In genomic region chr5:6404129-6404528, GRCh38 we compare ENCODE assay signal across 16 cellular contexts. TPM values are rescaled to one million over a fixed set of nuclear protein-coding genes. Genes with fewer than 3 reads are reported as not detected.
DNase-seq lines count a peak whose midpoint lies in the region; ATAC-seq and TF ChIP-seq lines count a peak whose summit lies in the region.
"Had no signal": no experiment of that assay in that cellular context is flagged by ENCODE, and none has a peak within 500 bp of the region (broad histone marks: within the 10 kb centered on the region; RNA-seq: fewer than 3 reads in every experiment).

No MANE protein-coding gene starts in this region.

- no peak overlapping the region for H3K9ac ChIP-seq in GM23248
- no peak overlapping the region for H3K9ac ChIP-seq in KMS-11

- no peaks in the 10 kb centered on the region; the same call in 1 of the 2 replicates for H3F3A ChIP-seq in GM23248 (ENCODE audit: insufficient read depth)

- H3K4me1 ChIP-seq in GM23248 (ENCODE audit: insufficient read depth) (no peaks in the 10 kb centered on the region), KMS-11 (ENCODE audit: low read depth, poor library complexity, severe bottlenecking) (peaks cover 85% of the 10 kb centered on the region), prostate gland (replicated peaks) (no peaks in the 10 kb centered on the region)
- H3K4me1 ChIP-seq: adrenal gland, spleen had no signal

- DNase-seq in GM12865 (ENCODE audit: low read depth) = peak; percentile 31
- DNase-seq in GM23248 = peak; percentile 63
- no peak for DNase-seq in memory B cell (ENCODE audit: low spot score in 2 of 2)
- DNase-seq in activated CD4-positive, alpha-beta T cell treated with anti-CD3 and anti-CD28 coated beads for 36 hours = no peak
- no peak for DNase-seq in stimulated activated CD4-positive, alpha-beta T cell treated with anti-CD3 and anti-CD28 coated beads, Interleukin-4, amount 100 ng/mL, for 1 hour
- DNase-seq in prostate gland (ENCODE audit: low spot score) = no peak
- DNase-seq in erythroblast (lab: John Stamatoyannopoulos, UW) = no peak
- DNase-seq: activated T-cell treated with anti-CD3 and anti-CD28 coated beads, Interleukin-2, amount 50 U/mL, for 24 hours; adrenal gland; GF-D8; NCI-H2081; spleen had no signal

- H2AFZ ChIP-seq in GM23248 = no peak overlapping the region
- H2AFZ ChIP-seq in KMS-11 (ENCODE audit: low read depth) = no peak overlapping the region

- TF ChIP-seq CTCF in GM12865 (IDR thresholded peaks at IDR 0.05; ENCODE audit: insufficient read depth, low read depth, low read length, missing control alignments) = no peak
- TF ChIP-seq CTCF in KMS-11 (conservative IDR thresholded peaks at IDR 0.05; ENCODE audit: low read depth, low read length) = no peak
- no peak for TF ChIP-seq CTCF in prostate gland (IDR thresholded peaks at IDR 0.05)

- H3K9me3 ChIP-seq in GM23248 (ENCODE audit: low read depth) = no peaks in the 10 kb centered on the region
- H3K9me3 ChIP-seq in prostate gland = no peaks in the 10 kb centered on the region
- H3K9me3 ChIP-seq: adrenal gland, spleen had no signal

- peaks cover 2% of the 10 kb centered on the region for H3K36me3 Mint-ChIP-seq in memory B cell
- H3K36me3 Mint-ChIP-seq in activated CD4-positive, alpha-beta T cell treated with anti-CD3 and anti-CD28 coated beads for 36 hours (ENCODE audit: low read depth) = no peaks in the 10 kb centered on the region

- H3K27me3 ChIP-seq in GM23248 (replicated peaks; ENCODE audit: insufficient read depth) (peaks cover 20% of the 10 kb centered on the region), KMS-11 (ENCODE audit: insufficient read depth, low read depth) (no peaks in the 10 kb centered on the region), prostate gland (replicated peaks; ENCODE audit: insufficient read depth) (no peaks in the 10 kb centered on the region)
- H3K27me3 ChIP-seq: adrenal gland had no signal

- intact Hi-C loops in activated CD4-positive, alpha-beta T cell treated with anti-CD3 and anti-CD28 coated beads for 36 hours (cut with DNase I, micrococcal nuclease) = no loop called here
- intact Hi-C loops in prostate gland (cut with DNase I) = no loop called here

- H3K36me3 ChIP-seq in GM23248 (ENCODE audit: low read depth) = no peaks in the 10 kb centered on the region
- H3K36me3 ChIP-seq in KMS-11 (ENCODE audit: insufficient read depth) = no peaks in the 10 kb centered on the region
- no peaks in the 10 kb centered on the region for H3K36me3 ChIP-seq in prostate gland
- H3K36me3 ChIP-seq: adrenal gland, spleen had no signal

- no peaks in the 10 kb centered on the region for H3K9me2 ChIP-seq in GM23248 (ENCODE audit: insufficient read depth)

- no peak overlapping the region for H3K4me2 ChIP-seq in GM23248 (ENCODE audit: unreplicated experiment)
- H3K4me2 ChIP-seq in KMS-11 = peak overlapping the region; percentile 81

- no peak overlapping the region for H3K27ac Mint-ChIP-seq in memory B cell
- H3K27ac Mint-ChIP-seq in activated CD4-positive, alpha-beta T cell treated with anti-CD3 and anti-CD28 coated beads for 36 hours = no peak overlapping the region
- H3K27ac Mint-ChIP-seq: activated T-cell treated with anti-CD3 and anti-CD28 coated beads, Interleukin-2, amount 50 U/mL, for 24 hours; dendritic cell treated with granulocyte-macrophage colony-stimulating factor and Interleukin-4, amounts not matched to agents 40 ng/mL and 50 ng/mL, for 4 days had no signal

- H4K20me1 ChIP-seq in GM23248 (ENCODE audit: insufficient read depth) (no peaks in the 10 kb centered on the region), KMS-11 (ENCODE audit: insufficient read depth) (no peaks in the 10 kb centered on the region)

- POLR2A ChIA-PET in activated CD4-positive, alpha-beta T cell treated with anti-CD3 and anti-CD28 coated beads for 36 hours (lab: Charles Lee) = no interaction called here

- no peaks in the 10 kb centered on the region for H3K4me1 Mint-ChIP-seq in memory B cell
- H3K4me1 Mint-ChIP-seq in activated CD4-positive, alpha-beta T cell treated with anti-CD3 and anti-CD28 coated beads for 36 hours = peaks cover 7% of the 10 kb centered on the region

- CTCF ChIA-PET in activated CD4-positive, alpha-beta T cell treated with anti-CD3 and anti-CD28 coated beads for 36 hours (lab: Charles Lee) = interaction anchor here (0.5 to 0.7 kb wide), 2 partner anchors 971 to 980 kb away, joined by 3 read pairs; no protein-coding TSS in a partner anchor

- in situ Hi-C loops in GM23248 (cut with MboI) = no loop called here

- peak; percentile 69 for ATAC-seq in memory B cell (ENCODE audit: low read depth)
- ATAC-seq in activated CD4-positive, alpha-beta T cell treated with anti-CD3 and anti-CD28 coated beads for 36 hours = no peak
- ATAC-seq: activated CD4-positive, CD25-positive, alpha-beta regulatory T cell treated with anti-CD3 and anti-CD28 coated beads, Interleukin-2, amount 50 U/mL, for 24 hours; HCT116 had no signal

- H3K27ac ChIP-seq in GM23248 (no peak overlapping the region), KMS-11 (peak overlapping the region; percentile 79), prostate gland (no peak overlapping the region)
- H3K27ac ChIP-seq: adrenal gland, spleen had no signal

- 19 to 20% methylated on average over 4 of the region's 4 CpGs for WGBS in GM23248 (ENCODE audit: low coverage in 1 of 2, low lambda C conversion rate in 2 of 2, missing lambda C conversion rate in 2 of 2), 2 experiments
- WGBS in prostate gland = 87% methylated on average over 4 of the region's 4 CpGs

- H3K4me3 ChIP-seq in GM12865 (ENCODE audit: low read depth, low read length) = no peak overlapping the region
- H3K4me3 ChIP-seq in GM23248 = no peak overlapping the region
- no peak overlapping the region for H3K4me3 ChIP-seq in KMS-11 (IDR thresholded peaks at IDR 0.05; ENCODE audit: insufficient read depth, low read depth, low read length)
- no peak overlapping the region for H3K4me3 ChIP-seq in prostate gland
- H3K4me3 ChIP-seq: adrenal gland, spleen had no signal

- peaks cover 2% of the 10 kb centered on the region for H3K9me3 Mint-ChIP-seq in memory B cell
- no peaks in the 10 kb centered on the region for H3K9me3 Mint-ChIP-seq in activated CD4-positive, alpha-beta T cell treated with anti-CD3 and anti-CD28 coated beads for 36 hours (ENCODE audit: low read depth)
- H3K9me3 Mint-ChIP-seq: activated T-cell treated with anti-CD3 and anti-CD28 coated beads, Interleukin-2, amount 50 U/mL, for 24 hours; dendritic cell treated with granulocyte-macrophage colony-stimulating factor and Interleukin-4, amounts not matched to agents 40 ng/mL and 50 ng/mL, for 4 days had no signal

- TF ChIP-seq POLR2A in prostate gland (IDR thresholded peaks at IDR 0.05) (no peak), erythroblast (IDR thresholded peaks at IDR 0.05; ENCODE audit: low read length) (no peak)

- H3K4me3 Mint-ChIP-seq in memory B cell = no peak overlapping the region
- H3K4me3 Mint-ChIP-seq in activated CD4-positive, alpha-beta T cell treated with anti-CD3 and anti-CD28 coated beads for 36 hours = no peak overlapping the region
- H3K4me3 Mint-ChIP-seq: activated T-cell treated with anti-CD3 and anti-CD28 coated beads, Interleukin-2, amount 50 U/mL, for 24 hours; dendritic cell treated with granulocyte-macrophage colony-stimulating factor and Interleukin-4, amounts not matched to agents 40 ng/mL and 50 ng/mL, for 4 days had no signal

- H3K79me2 ChIP-seq in GM23248 (ENCODE audit: insufficient read depth) (no peaks in the 10 kb centered on the region), KMS-11 (ENCODE audit: insufficient read depth, low read depth) (no peaks in the 10 kb centered on the region)

- peaks cover 10% of the 10 kb centered on the region for H3K27me3 Mint-ChIP-seq in memory B cell
- peaks cover 12% of the 10 kb centered on the region for H3K27me3 Mint-ChIP-seq in activated CD4-positive, alpha-beta T cell treated with anti-CD3 and anti-CD28 coated beads for 36 hours

RNA-seq across cellular contexts. Expression of gene MED10, which starts 25.8 kb away (rescaled TPM):
- total RNA-seq in GM23248 (2014; rRNA removed; shearing (Covaris generic)) = 11.5 and 27.2 TPM in 2 replicates
- polyA plus RNA-seq in GM23248 (2016; fragmentation: Nextera tagmentation; extraction: Ambion mirVana) = 114 and 117 TPM in 2 replicates
- 10 to 100 TPM; 40.4 to 50.8 TPM for total RNA-seq in activated CD4-positive, alpha-beta T cell treated with anti-CD3 and anti-CD28 coated beads for 36 hours
- 10 to 100 TPM; 19.7 to 45.3 TPM for total RNA-seq in prostate gland

RNA-seq across cellular contexts. Expression of gene UBE2QL1, which starts 44.5 kb away (rescaled TPM):
- not detected in 2 replicates for total RNA-seq in GM23248 (2014; rRNA removed; shearing (Covaris generic))
- not detected in 2 replicates for polyA plus RNA-seq in GM23248 (2016; fragmentation: Nextera tagmentation; extraction: Ambion mirVana)
- not detected for total RNA-seq in activated CD4-positive, alpha-beta T cell treated with anti-CD3 and anti-CD28 coated beads for 36 hours
- total RNA-seq in prostate gland = 1 to 10 TPM; 2.5 to 8.6 TPM

Comparison
In these comparisons a context has a peak if more than half of its experiments do, and no peak if none do; other contexts are left out.
1. DNase-seq: peak in GM12865 (single experiment) and GM23248 (single experiment); none in memory B cell (0 of 2), activated CD4-positive, alpha-beta T cell treated with anti-CD3 and anti-CD28 coated beads for 36 hours (single experiment), stimulated activated CD4-positive, alpha-beta T cell treated with anti-CD3 and anti-CD28 coated beads, Interleukin-4, amount 100 ng/mL, for 1 hour (single experiment), prostate gland (single experiment) and erythroblast (0 of 2).